9 cellular contexts compared by ENCODE assay signal in genomic region chr4:184983660-184984356, GRCh38. TPM values are rescaled to one million over a fixed set of nuclear protein-coding genes. Genes with fewer than 3 reads are reported as not detected.
DNase-seq lines count a peak whose midpoint lies in the region; ATAC-seq and TF ChIP-seq lines count a peak whose summit lies in the region.
"Had no signal": no experiment of that assay in that cellular context is flagged by ENCODE, and none has a peak within 500 bp of the region (broad histone marks: within the 10 kb centered on the region; RNA-seq: fewer than 3 reads in every experiment).

No MANE protein-coding gene starts in this region.

- peak; percentile 52; the same call in 1 of the 2 replicates for TF ChIP-seq CTCF in GM12875 (IDR thresholded peaks at IDR 0.05; ENCODE audit: borderline replicate concordance, insufficient read depth, low read depth, low read length)
- TF ChIP-seq CTCF in VCaP (conservative IDR thresholded peaks at IDR 0.05): peak; percentile 85

- no peak overlapping the region for H3K4me3 ChIP-seq in GM12875 (ENCODE audit: low read depth, low read length)

- peak; percentile 87 for ATAC-seq in HG02642 (IDR thresholded peaks at IDR 0.05; ENCODE audit: poor library complexity, unreplicated experiment)

- DNase-seq in NCI-H1436 treated with DMSO at 0.1 percent for 48 hours (lab: John Stamatoyannopoulos, UW): peak; percentile 1
- DNase-seq in central memory CD4-positive, alpha-beta T cell: peak; percentile 26
- peak; percentile 43 to 65 for DNase-seq in lung microvascular endothelial cell (ENCODE audit: low read depth in 2 of 2)
- peak; percentile 13 to 20 for DNase-seq in stimulated activated CD8-positive, alpha-beta memory T cell treated with anti-CD3 and anti-CD28 coated beads, Interleukin-4, amount 100 ng/mL, for 1 hour (ENCODE audit: low read depth in 2 of 2, low spot score in 1 of 2)
- no peak for DNase-seq in mesenteric fat pad (ENCODE audit: low spot score)

- peak overlapping the region; percentile 54 for H3K27ac ChIP-seq in VCaP

RNA-seq across cellular contexts. Expression of gene HELT, which starts 34.5 kb away (rescaled TPM):
- total RNA-seq in lung microvascular endothelial cell: not detected in 2 replicates
- total RNA-seq in mesenteric fat pad: not detected
- total RNA-seq: mononuclear cell had no signal
